11 cellular contexts compared by ENCODE assay signal in the genomic region with DNA sequence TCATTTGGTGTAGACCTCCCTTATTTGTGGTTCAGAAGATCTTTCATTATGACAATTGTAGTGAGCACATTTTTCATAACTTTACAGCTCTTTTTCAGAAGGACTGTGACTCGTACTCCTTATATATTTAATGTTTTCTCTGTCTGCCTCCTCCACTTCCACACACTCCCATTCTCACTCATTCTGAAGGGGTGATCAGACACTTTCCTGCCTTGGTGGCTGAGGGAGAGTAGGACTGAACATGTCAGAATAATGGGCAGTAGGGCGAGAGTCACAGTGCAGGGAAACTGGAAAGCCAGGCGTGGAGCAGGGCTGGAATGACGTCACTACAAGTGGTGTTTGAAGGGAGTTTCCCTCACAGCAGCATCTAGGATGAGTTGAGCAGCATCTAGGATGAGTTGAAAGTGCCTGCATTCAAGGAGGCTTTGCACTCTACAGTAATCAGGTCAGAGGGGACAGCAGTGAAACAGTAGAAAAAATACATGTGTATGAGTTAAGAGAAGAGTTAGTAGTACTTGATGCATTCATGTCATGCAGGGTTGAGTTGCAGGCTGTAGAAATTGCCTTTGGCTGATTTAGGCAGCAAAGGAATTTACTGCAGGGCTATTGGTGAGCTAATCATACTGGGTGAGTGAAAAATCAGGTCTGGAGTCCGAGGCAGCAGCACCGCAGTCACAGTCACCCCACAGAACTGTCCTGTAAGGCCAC. TPM values are rescaled to one million over a fixed set of nuclear protein-coding genes. Genes with fewer than 3 reads are reported as not detected.
DNase-seq lines count a peak whose midpoint lies in the region; ATAC-seq and TF ChIP-seq lines count a peak whose summit lies in the region.
"Had no signal": no experiment of that assay in that cellular context is flagged by ENCODE, and none has a peak within 500 bp of the region (broad histone marks: within the 10 kb centered on the region; RNA-seq: fewer than 3 reads in every experiment).

No MANE protein-coding gene starts in this region.

- peak overlapping the region; percentile 55 to 74 (median 73) for H3K27ac Mint-ChIP-seq in CD4-positive, CD25-positive, alpha-beta regulatory T cell
- H3K27ac Mint-ChIP-seq in neural crest cell (ENCODE audit: unreplicated experiment), result peak overlapping the region; percentile 28

- H3K4me3 Mint-ChIP-seq in CD4-positive, CD25-positive, alpha-beta regulatory T cell, result no peak overlapping the region
- H3K4me3 Mint-ChIP-seq in neural crest cell, result no peak overlapping the region

- no peak overlapping the region for H3K4me3 ChIP-seq in CD4-positive, CD25-positive, alpha-beta regulatory T cell (ENCODE audit: low read depth, low read length)
- H3K4me3 ChIP-seq in upper lobe of right lung, result no peak overlapping the region
- H3K4me3 ChIP-seq: BLaER1 had no signal

- intact Hi-C loops in upper lobe of right lung (cut with DNase I), result no loop called here

- no peaks in the 10 kb centered on the region for H3K27me3 Mint-ChIP-seq in CD4-positive, CD25-positive, alpha-beta regulatory T cell
- no peaks in the 10 kb centered on the region for H3K27me3 Mint-ChIP-seq in neural crest cell (ENCODE audit: low read depth)

- H3K9me3 Mint-ChIP-seq in CD4-positive, CD25-positive, alpha-beta regulatory T cell, result no peaks in the 10 kb centered on the region
- H3K9me3 Mint-ChIP-seq in neural crest cell, result no peaks in the 10 kb centered on the region

- H3K4me1 ChIP-seq in CD4-positive, CD25-positive, alpha-beta regulatory T cell (ENCODE audit: control insufficient read depth, insufficient read depth, low read length, poor library complexity, severe bottlenecking), result no peaks in the 10 kb centered on the region
- no peaks in the 10 kb centered on the region for H3K4me1 ChIP-seq in upper lobe of right lung
- H3K4me1 ChIP-seq: BLaER1 had no signal

- H3K27me3 ChIP-seq in CD4-positive, CD25-positive, alpha-beta regulatory T cell (ENCODE audit: control insufficient read depth, insufficient read depth, low read length), result no peaks in the 10 kb centered on the region
- H3K27me3 ChIP-seq in upper lobe of right lung, result no peaks in the 10 kb centered on the region
- H3K27me3 ChIP-seq: BLaER1 had no signal

- ATAC-seq in CD4-positive, CD25-positive, alpha-beta regulatory T cell (ENCODE audit: low read depth in 2 of 2), result peak in 1 of 2 donors; percentile 11
- ATAC-seq in upper lobe of right lung, result no peak

- peaks cover 10 to 17% (median 13%) of the 10 kb centered on the region in 4 donors for H3K4me1 Mint-ChIP-seq in CD4-positive, CD25-positive, alpha-beta regulatory T cell
- H3K4me1 Mint-ChIP-seq in neural crest cell, result no peaks in the 10 kb centered on the region

- no peak for TF ChIP-seq CTCF in GM20000 (IDR thresholded peaks at IDR 0.05; ENCODE audit: extremely low read depth, missing control alignments)
- no peak for TF ChIP-seq CTCF in neural crest cell (conservative IDR thresholded peaks at IDR 0.05)
- no peak for TF ChIP-seq CTCF in upper lobe of right lung (IDR thresholded peaks at IDR 0.05)

- H3K27ac ChIP-seq in CD4-positive, CD25-positive, alpha-beta regulatory T cell (ENCODE audit: insufficient read depth, low read length, poor library complexity, severe bottlenecking), result no peak overlapping the region
- no peak overlapping the region for H3K27ac ChIP-seq in upper lobe of right lung
- H3K27ac ChIP-seq: BLaER1 had no signal

- H3K36me3 ChIP-seq in CD4-positive, CD25-positive, alpha-beta regulatory T cell (ENCODE audit: control insufficient read depth, insufficient read depth, low read length), result peaks cover 84% of the 10 kb centered on the region
- H3K36me3 ChIP-seq in upper lobe of right lung, result peaks cover 91% of the 10 kb centered on the region

- no peaks in the 10 kb centered on the region for H3K9me3 ChIP-seq in CD4-positive, CD25-positive, alpha-beta regulatory T cell (ENCODE audit: control insufficient read depth in 2 of 2, low read length in 2 of 2)
- H3K9me3 ChIP-seq in upper lobe of right lung, result no peaks in the 10 kb centered on the region
- H3K9me3 ChIP-seq: BLaER1 had no signal

- peak in 1 of 3 donors; percentile 14 for DNase-seq in CD4-positive, CD25-positive, alpha-beta regulatory T cell
- DNase-seq in GM20000 (ENCODE audit: low spot score) (peak; percentile 43), neural crest cell (ENCODE audit: low read depth, low spot score) (no peak), upper lobe of right lung (no peak), hypothalamus (lab: John Stamatoyannopoulos, UW) (no peak), NCI-H2227 treated with DMSO at 0.1 percent for 48 hours (lab: John Stamatoyannopoulos, UW) (no peak), NCI-H510A treated with DMSO at 0.1 percent for 48 hours (lab: John Stamatoyannopoulos, UW) (no peak)
- DNase-seq in activated naive CD4-positive, alpha-beta T cell treated with anti-CD3 and anti-CD28 coated beads, Interleukin-2, amount 50 U/mL, for 16 hours, result peak; percentile 52

- H3K36me3 Mint-ChIP-seq in CD4-positive, CD25-positive, alpha-beta regulatory T cell, result peaks cover 57% of the 10 kb centered on the region
- H3K36me3 Mint-ChIP-seq in neural crest cell (ENCODE audit: low read depth), result peaks cover 11% of the 10 kb centered on the region

RNA-seq across cellular contexts. Expression of gene FBXL22, which starts 36.3 kb away (rescaled TPM):
- total RNA-seq in CD4-positive, CD25-positive, alpha-beta regulatory T cell, result 1.7 TPM
- polyA plus RNA-seq in CD4-positive, CD25-positive, alpha-beta regulatory T cell, result 1 to 10 TPM in 2 of 4 donors, under 1 TPM in 2; 0.45 to 2.1 (median 1.0) TPM
- total RNA-seq in neural crest cell (0.93 and 1.0 TPM in 2 replicates), upper lobe of right lung (0.98 TPM)
- total RNA-seq: endothelial cell of umbilical vein, NCI-H460 had no signal

RNA-seq across cellular contexts. Expression of gene USP3, which starts 56.5 kb away (rescaled TPM):
- 223 TPM for total RNA-seq in CD4-positive, CD25-positive, alpha-beta regulatory T cell
- 10 to 100 TPM; 49.5 to 57.2 (median 55.3) TPM for polyA plus RNA-seq in CD4-positive, CD25-positive, alpha-beta regulatory T cell
- 80.0 and 85.7 TPM in 2 replicates for total RNA-seq in neural crest cell
- 62.5 TPM for total RNA-seq in upper lobe of right lung

Comparison
In these comparisons a context has a peak if more than half of its experiments do, and no peak if none do; other contexts are left out.
1. DNase-seq: peak in GM20000 (single experiment) and activated naive CD4-positive, alpha-beta T cell treated with anti-CD3 and anti-CD28 coated beads, Interleukin-2, amount 50 U/mL, for 16 hours (single experiment); none in neural crest cell (single experiment), upper lobe of right lung (single experiment), hypothalamus (0 of 51), NCI-H2227 treated with DMSO at 0.1 percent for 48 hours (single experiment) and NCI-H510A treated with DMSO at 0.1 percent for 48 hours (single experiment).